In genomic region chr6:111781055-111781708, GRCh38 we compare ENCODE assay signal across 12 cellular contexts.
A peak's percentile ranks its signal among the peaks of the same experiment; 100 is the strongest.
DNase-seq lines count a peak whose midpoint lies in the region; ATAC-seq and FAIRE-seq lines count a peak whose summit lies in the region.
"Had no signal": no experiment of that assay in that cellular context is flagged by ENCODE, and none has a peak within 500 bp of the region (broad histone marks: within the 10 kb centered on the region; RNA-seq: fewer than 3 reads in every experiment).

No MANE protein-coding gene starts in this region.

- ATAC-seq in left cardiac atrium (peak; percentile 45 to 61), GM21447 (IDR thresholded peaks at IDR 0.05; ENCODE audit: unreplicated experiment) (no peak)
- no peak for ATAC-seq in stimulated activated effector memory CD8-positive, alpha-beta T cell treated with anti-CD3 and anti-CD28 coated beads, Interleukin-12 subunit alpha, Interleukin-12 subunit beta, amount 100 ng/mL, for 72 hours
- ATAC-seq: PC-3 had no signal

- FAIRE-seq in urothelium cell line (lab: Jason Lieb, UNC) = no peak

- intact Hi-C loops in activated T-helper 1 cell treated with anti-CD3 and anti-CD28 coated beads, Interleukin-12 subunit alpha, Interleukin-12 subunit beta, Interleukin-2, Interleukin-4 antibody, amounts not matched to agents 30 ng/mL and 10 ng/mL and 1 ng/mL, durations not matched to agents 14 hours and 24 hours and 36 hours (cut with micrococcal nuclease) = no loop called here
- intact Hi-C loops in left cardiac atrium (cut with DNase I) = loop anchor here in 1 of 2 donors (10.0 kb wide), 1 partner anchor 66 kb away; no protein-coding TSS in a partner anchor

- H3K4me3 Mint-ChIP-seq in activated CD4-positive, alpha-beta T cell treated with anti-CD3 and anti-CD28 coated beads, Interleukin-2, amount 10 ng/mL, durations not matched to agents 7 days and 5 days = no peak overlapping the region
- H3K4me3 Mint-ChIP-seq in activated T-helper 1 cell treated with anti-CD3 and anti-CD28 coated beads, Interleukin-12 subunit alpha, Interleukin-12 subunit beta, Interleukin-2, Interleukin-4 antibody, amounts not matched to agents 30 ng/mL and 10 ng/mL and 1 ng/mL, durations not matched to agents 14 hours and 24 hours and 36 hours = no peak overlapping the region
- peak overlapping the region; percentile 61 for H3K4me3 Mint-ChIP-seq in stimulated activated effector memory CD8-positive, alpha-beta T cell treated with anti-CD3 and anti-CD28 coated beads, Interleukin-12 subunit alpha, Interleukin-12 subunit beta, amount 100 ng/mL, for 72 hours
- H3K4me3 Mint-ChIP-seq: B cell, naive B cell had no signal

- POLR2A ChIA-PET in activated CD4-positive, alpha-beta T cell treated with anti-CD3 and anti-CD28 coated beads, Interleukin-2, amount 10 ng/mL, durations not matched to agents 7 days and 5 days (lab: Charles Lee) = no interaction called here

- CTCF ChIA-PET in activated CD4-positive, alpha-beta T cell treated with anti-CD3 and anti-CD28 coated beads, Interleukin-2, amount 10 ng/mL, durations not matched to agents 7 days and 5 days (lab: Charles Lee) = interaction anchor here (1.1 to 1.8 kb wide), 3 partner anchors 9 to 14 kb away, joined by 3 to 5 read pairs (median 4); no protein-coding TSS in a partner anchor

- peaks cover 88% of the 10 kb centered on the region for H3K4me1 Mint-ChIP-seq in activated CD4-positive, alpha-beta T cell treated with anti-CD3 and anti-CD28 coated beads, Interleukin-2, amount 10 ng/mL, durations not matched to agents 7 days and 5 days
- H3K4me1 Mint-ChIP-seq in activated T-helper 1 cell treated with anti-CD3 and anti-CD28 coated beads, Interleukin-12 subunit alpha, Interleukin-12 subunit beta, Interleukin-2, Interleukin-4 antibody, amounts not matched to agents 30 ng/mL and 10 ng/mL and 1 ng/mL, durations not matched to agents 14 hours and 24 hours and 36 hours (ENCODE audit: low read depth) = peaks cover 88% of the 10 kb centered on the region
- peaks cover 92% of the 10 kb centered on the region for H3K4me1 Mint-ChIP-seq in stimulated activated effector memory CD8-positive, alpha-beta T cell treated with anti-CD3 and anti-CD28 coated beads, Interleukin-12 subunit alpha, Interleukin-12 subunit beta, amount 100 ng/mL, for 72 hours

- H3K36me3 Mint-ChIP-seq in activated CD4-positive, alpha-beta T cell treated with anti-CD3 and anti-CD28 coated beads, Interleukin-2, amount 10 ng/mL, durations not matched to agents 7 days and 5 days (ENCODE audit: low read depth) = peaks cover 44% of the 10 kb centered on the region
- peaks cover 59% of the 10 kb centered on the region for H3K36me3 Mint-ChIP-seq in activated T-helper 1 cell treated with anti-CD3 and anti-CD28 coated beads, Interleukin-12 subunit alpha, Interleukin-12 subunit beta, Interleukin-2, Interleukin-4 antibody, amounts not matched to agents 30 ng/mL and 10 ng/mL and 1 ng/mL, durations not matched to agents 14 hours and 24 hours and 36 hours (ENCODE audit: low read depth)
- peaks cover 52% of the 10 kb centered on the region for H3K36me3 Mint-ChIP-seq in stimulated activated effector memory CD8-positive, alpha-beta T cell treated with anti-CD3 and anti-CD28 coated beads, Interleukin-12 subunit alpha, Interleukin-12 subunit beta, amount 100 ng/mL, for 72 hours

- no peaks in the 10 kb centered on the region for H3K27me3 Mint-ChIP-seq in activated CD4-positive, alpha-beta T cell treated with anti-CD3 and anti-CD28 coated beads, Interleukin-2, amount 10 ng/mL, durations not matched to agents 7 days and 5 days
- H3K27me3 Mint-ChIP-seq in activated T-helper 1 cell treated with anti-CD3 and anti-CD28 coated beads, Interleukin-12 subunit alpha, Interleukin-12 subunit beta, Interleukin-2, Interleukin-4 antibody, amounts not matched to agents 30 ng/mL and 10 ng/mL and 1 ng/mL, durations not matched to agents 14 hours and 24 hours and 36 hours (ENCODE audit: insufficient read depth) = no peaks in the 10 kb centered on the region
- H3K27me3 Mint-ChIP-seq: B cell, naive B cell had no signal

- no peaks in the 10 kb centered on the region for H3K9me3 Mint-ChIP-seq in activated CD4-positive, alpha-beta T cell treated with anti-CD3 and anti-CD28 coated beads, Interleukin-2, amount 10 ng/mL, durations not matched to agents 7 days and 5 days
- H3K9me3 Mint-ChIP-seq in activated T-helper 1 cell treated with anti-CD3 and anti-CD28 coated beads, Interleukin-12 subunit alpha, Interleukin-12 subunit beta, Interleukin-2, Interleukin-4 antibody, amounts not matched to agents 30 ng/mL and 10 ng/mL and 1 ng/mL, durations not matched to agents 14 hours and 24 hours and 36 hours = peaks cover 3% of the 10 kb centered on the region
- H3K9me3 Mint-ChIP-seq in stimulated activated effector memory CD8-positive, alpha-beta T cell treated with anti-CD3 and anti-CD28 coated beads, Interleukin-12 subunit alpha, Interleukin-12 subunit beta, amount 100 ng/mL, for 72 hours = no peaks in the 10 kb centered on the region
- H3K9me3 Mint-ChIP-seq: naive B cell had no signal

- DNase-seq in activated CD4-positive, alpha-beta T cell treated with anti-CD3 and anti-CD28 coated beads, Interleukin-2, amount 10 ng/mL, durations not matched to agents 7 days and 5 days = peak; percentile 5
- no peak for DNase-seq in activated CD4-positive, alpha-beta T cell treated with anti-CD3 and anti-CD28 coated beads for 1 hour
- no peak for DNase-seq in activated T-helper 1 cell treated with anti-CD3 and anti-CD28 coated beads, Interleukin-12 subunit alpha, Interleukin-12 subunit beta, Interleukin-2, Interleukin-4 antibody, amounts not matched to agents 30 ng/mL and 10 ng/mL and 1 ng/mL, durations not matched to agents 14 hours and 24 hours and 36 hours (ENCODE audit: low spot score)
- DNase-seq in left cardiac atrium = no peak
- DNase-seq in stimulated activated effector memory CD8-positive, alpha-beta T cell treated with anti-CD3 and anti-CD28 coated beads, Interleukin-12 subunit alpha, Interleukin-12 subunit beta, amount 100 ng/mL, for 72 hours (ENCODE audit: low spot score in 2 of 2) = no peak
- DNase-seq in DMS153 (lab: John Stamatoyannopoulos, UW) = no peak
- DNase-seq in urothelium cell line (ENCODE audit: low spot score) = no peak
- DNase-seq: KBM-7, naive B cell, PC-3 had no signal

- H3K27ac Mint-ChIP-seq in activated CD4-positive, alpha-beta T cell treated with anti-CD3 and anti-CD28 coated beads, Interleukin-2, amount 10 ng/mL, durations not matched to agents 7 days and 5 days = peak overlapping the region; percentile 10
- H3K27ac Mint-ChIP-seq in activated T-helper 1 cell treated with anti-CD3 and anti-CD28 coated beads, Interleukin-12 subunit alpha, Interleukin-12 subunit beta, Interleukin-2, Interleukin-4 antibody, amounts not matched to agents 30 ng/mL and 10 ng/mL and 1 ng/mL, durations not matched to agents 14 hours and 24 hours and 36 hours = peak overlapping the region; percentile 41
- peak overlapping the region; percentile 88 for H3K27ac Mint-ChIP-seq in stimulated activated effector memory CD8-positive, alpha-beta T cell treated with anti-CD3 and anti-CD28 coated beads, Interleukin-12 subunit alpha, Interleukin-12 subunit beta, amount 100 ng/mL, for 72 hours
- H3K27ac Mint-ChIP-seq: B cell had no signal

Comparison
In these comparisons a context has a peak if more than half of its experiments do, and no peak if none do; other contexts are left out.
1. H3K27ac Mint-ChIP-seq: peak in every context shown above with its lines; median percentile 88 in stimulated activated effector memory CD8-positive, alpha-beta T cell treated with anti-CD3 and anti-CD28 coated beads, Interleukin-12 subunit alpha, Interleukin-12 subunit beta, amount 100 ng/mL, for 72 hours; 41 in activated T-helper 1 cell treated with anti-CD3 and anti-CD28 coated beads, Interleukin-12 subunit alpha, Interleukin-12 subunit beta, Interleukin-2, Interleukin-4 antibody, amounts not matched to agents 30 ng/mL and 10 ng/mL and 1 ng/mL, durations not matched to agents 14 hours and 24 hours and 36 hours; 10 in activated CD4-positive, alpha-beta T cell treated with anti-CD3 and anti-CD28 coated beads, Interleukin-2, amount 10 ng/mL, durations not matched to agents 7 days and 5 days.
2. ATAC-seq: peak in left cardiac atrium (2 of 2); none in stimulated activated effector memory CD8-positive, alpha-beta T cell treated with anti-CD3 and anti-CD28 coated beads, Interleukin-12 subunit alpha, Interleukin-12 subunit beta, amount 100 ng/mL, for 72 hours (single experiment) and GM21447 (single experiment).